ENCODE assay signal across 22 cellular contexts in genomic region chr15:61401903-61402698, GRCh38.
"Had no signal": no experiment of that assay in that cellular context is flagged by ENCODE, and none has a peak within 500 bp of the region (broad histone marks: within the 10 kb centered on the region; RNA-seq: fewer than 3 reads in every experiment).

No MANE protein-coding gene starts in this region.

- H3K4me3 ChIP-seq: coronary artery, esophagus muscularis mucosa, gastroesophageal sphincter, heart left ventricle, left ventricle myocardium inferior, lower lobe of right lung, smooth muscle cell, stomach, thyroid gland had no signal

- H2AFZ ChIP-seq: parathyroid adenoma had no signal

- H3K27ac ChIP-seq: coronary artery, esophagus muscularis mucosa, foreskin keratinocyte, gastroesophageal sphincter, heart left ventricle, left ventricle myocardium inferior, lower lobe of right lung, parathyroid adenoma, stomach, thyroid gland had no signal

- DNase-seq: dermis blood vessel endothelial cell; effector memory CD4-positive, alpha-beta T cell; foreskin keratinocyte; heart left ventricle; hippocampal formation; left cardiac atrium; left ventricle myocardium inferior; lower lobe of right lung; naive thymus-derived CD8-positive, alpha-beta T cell; stimulated activated CD4-positive, alpha-beta T cell treated with anti-CD3 and anti-CD28 coated beads, Interleukin-12 subunit alpha, Interleukin-12 subunit beta, amount 100 ng/mL, for 4 hours; stimulated activated CD4-positive, alpha-beta T cell treated with anti-CD3 and anti-CD28 coated beads, Interleukin-1b, Interleukin-23, amount 100 ng/mL, for 48 hours; stimulated activated CD4-positive, alpha-beta T cell treated with anti-CD3 and anti-CD28 coated beads, Interleukin-4, amount 100 ng/mL, for 1 hour; stimulated activated naive CD4-positive, alpha-beta T cell treated with Interleukin-2 at 50 U/mL for 16 hours; stomach; thyroid gland had no signal

- H3K36me3 ChIP-seq: esophagus muscularis mucosa, gastroesophageal sphincter, heart left ventricle, left ventricle myocardium inferior, lower lobe of right lung, stomach, thyroid gland had no signal

- H3K79me2 ChIP-seq: parathyroid adenoma had no signal

- H3K4me2 ChIP-seq: smooth muscle cell had no signal

- H3K27me3 ChIP-seq: esophagus muscularis mucosa, foreskin keratinocyte, gastroesophageal sphincter, stomach, thyroid gland had no signal

- ATAC-seq: foreskin keratinocyte; gastroesophageal sphincter; heart left ventricle; left cardiac atrium; lower lobe of right lung; naive thymus-derived CD8-positive, alpha-beta T cell; sciatic nerve; stimulated activated effector memory CD8-positive, alpha-beta T cell treated with anti-CD3 and anti-CD28 coated beads, Interleukin-12 subunit alpha, Interleukin-12 subunit beta, amount 100 ng/mL, for 72 hours had no signal

- H3K9ac ChIP-seq: parathyroid adenoma had no signal

- H3K4me1 ChIP-seq: esophagus muscularis mucosa, foreskin keratinocyte, gastroesophageal sphincter, heart left ventricle, left ventricle myocardium inferior, lower lobe of right lung, parathyroid adenoma, stomach, thyroid gland had no signal

- H3K9me3 ChIP-seq: esophagus muscularis mucosa, gastroesophageal sphincter, heart left ventricle, left ventricle myocardium inferior, lower lobe of right lung, stomach, thyroid gland had no signal
